24 cellular contexts compared by ENCODE assay signal in genomic region chr20:25214824-25215223, GRCh38.
"Had no signal": no experiment of that assay in that cellular context is flagged by ENCODE, and none has a peak within 500 bp of the region (broad histone marks: within the 10 kb centered on the region; RNA-seq: fewer than 3 reads in every experiment).

No MANE protein-coding gene starts in this region.

- H3K4me3 ChIP-seq: hepatocyte, left ventricle myocardium inferior, lung, mucosa of descending colon, ovary, prostate gland, right lobe of liver, smooth muscle cell, tibial nerve, uterus had no signal

- H3K27ac Mint-ChIP-seq: naive thymus-derived CD4-positive, alpha-beta T cell; natural killer cell treated with Interleukin-12 subunit alpha and Interleukin-12 subunit beta and Interleukin-15 and Interleukin-18, amount 100 ng/mL, for 72 hours; stimulated activated memory B cell treated with anti-CD40 and anti-IgM and Interleukin-4, amounts not matched to agents 10 μg/mL and 1 μg/mL and 100 μg/mL, for 72 hours; stimulated activated naive CD8-positive, alpha-beta T cell treated with anti-CD3 and anti-CD28 coated beads, Interleukin-15, amount 100 ng/mL, for 72 hours; type B pancreatic cell had no signal

- H3K9me3 ChIP-seq: left ventricle myocardium inferior, mucosa of descending colon, ovary, prostate gland, right lobe of liver, tibial nerve, uterus had no signal

- H3K27me3 Mint-ChIP-seq: naive thymus-derived CD4-positive, alpha-beta T cell; natural killer cell treated with Interleukin-12 subunit alpha and Interleukin-12 subunit beta and Interleukin-15 and Interleukin-18, amount 100 ng/mL, for 72 hours; stimulated activated memory B cell treated with anti-CD40 and anti-IgM and Interleukin-4, amounts not matched to agents 10 μg/mL and 1 μg/mL and 100 μg/mL, for 72 hours; stimulated activated naive CD8-positive, alpha-beta T cell treated with anti-CD3 and anti-CD28 coated beads, Interleukin-15, amount 100 ng/mL, for 72 hours; type B pancreatic cell had no signal

- DNase-seq: islet precursor cell; left ventricle myocardium inferior; mesendoderm; midbrain; mucosa of descending colon; naive thymus-derived CD4-positive, alpha-beta T cell; ovary; stimulated activated CD4-positive, alpha-beta T cell treated with anti-CD3 and anti-CD28 coated beads, Interleukin-1b, Interleukin-23, amount 100 ng/mL, for 48 hours; stimulated activated CD4-positive, alpha-beta T cell treated with anti-CD3 and anti-CD28 coated beads, Interleukin-2, amount 100 ng/mL, for 48 hours; stimulated activated CD4-positive, alpha-beta T cell treated with anti-CD3 and anti-CD28 coated beads, Interleukin-4, amount 100 ng/mL, for 4 hours; stimulated activated CD8-positive, alpha-beta memory T cell treated with anti-CD3 and anti-CD28 coated beads, Interleukin-4, amount 100 ng/mL, for 48 hours; stimulated activated naive CD4-positive, alpha-beta T cell treated with Interleukin-2 at 50 U/mL for 16 hours; stimulated activated naive CD8-positive, alpha-beta T cell treated with anti-CD3 and anti-CD28 coated beads, Interleukin-15, amount 100 ng/mL, for 72 hours; substantia nigra had no signal

- H3K79me2 ChIP-seq: hepatocyte had no signal

- H3K27me3 ChIP-seq: hepatocyte, ovary, right lobe of liver, tibial nerve, uterus had no signal

- H3K9me3 Mint-ChIP-seq: naive thymus-derived CD4-positive, alpha-beta T cell; natural killer cell treated with Interleukin-12 subunit alpha and Interleukin-12 subunit beta and Interleukin-15 and Interleukin-18, amount 100 ng/mL, for 72 hours; stimulated activated memory B cell treated with anti-CD40 and anti-IgM and Interleukin-4, amounts not matched to agents 10 μg/mL and 1 μg/mL and 100 μg/mL, for 72 hours; stimulated activated naive CD8-positive, alpha-beta T cell treated with anti-CD3 and anti-CD28 coated beads, Interleukin-15, amount 100 ng/mL, for 72 hours; type B pancreatic cell had no signal

- H3K36me3 Mint-ChIP-seq: natural killer cell treated with Interleukin-12 subunit alpha and Interleukin-12 subunit beta and Interleukin-15 and Interleukin-18, amount 100 ng/mL, for 72 hours had no signal

- H3K4me3 Mint-ChIP-seq: naive thymus-derived CD4-positive, alpha-beta T cell; natural killer cell treated with Interleukin-12 subunit alpha and Interleukin-12 subunit beta and Interleukin-15 and Interleukin-18, amount 100 ng/mL, for 72 hours; stimulated activated memory B cell treated with anti-CD40 and anti-IgM and Interleukin-4, amounts not matched to agents 10 μg/mL and 1 μg/mL and 100 μg/mL, for 72 hours; stimulated activated naive CD8-positive, alpha-beta T cell treated with anti-CD3 and anti-CD28 coated beads, Interleukin-15, amount 100 ng/mL, for 72 hours; type B pancreatic cell had no signal

- H3K36me3 ChIP-seq: ovary, uterus had no signal

- H3K27ac ChIP-seq: hepatocyte, ovary, prostate gland, right lobe of liver, tibial nerve, uterus had no signal

- H3K4me1 Mint-ChIP-seq: naive thymus-derived CD4-positive, alpha-beta T cell; stimulated activated memory B cell treated with anti-CD40 and anti-IgM and Interleukin-4, amounts not matched to agents 10 μg/mL and 1 μg/mL and 100 μg/mL, for 72 hours; stimulated activated naive CD8-positive, alpha-beta T cell treated with anti-CD3 and anti-CD28 coated beads, Interleukin-15, amount 100 ng/mL, for 72 hours had no signal

- H3K4me1 ChIP-seq: uterus had no signal

- ATAC-seq: mucosa of descending colon; naive thymus-derived CD4-positive, alpha-beta T cell; natural killer cell treated with Interleukin-12 subunit alpha and Interleukin-12 subunit beta and Interleukin-15 and Interleukin-18, amount 100 ng/mL, for 72 hours; right lobe of liver; stimulated activated memory B cell treated with anti-CD40 and anti-IgM and Interleukin-4, amounts not matched to agents 10 μg/mL and 1 μg/mL and 100 μg/mL, for 72 hours; stimulated activated naive CD8-positive, alpha-beta T cell treated with anti-CD3 and anti-CD28 coated beads, Interleukin-15, amount 100 ng/mL, for 72 hours had no signal

- H3K4me2 ChIP-seq: hepatocyte, smooth muscle cell had no signal

- H2AFZ ChIP-seq: hepatocyte had no signal
